ENCODE assay signal across 13 cellular contexts in the genomic region with DNA sequence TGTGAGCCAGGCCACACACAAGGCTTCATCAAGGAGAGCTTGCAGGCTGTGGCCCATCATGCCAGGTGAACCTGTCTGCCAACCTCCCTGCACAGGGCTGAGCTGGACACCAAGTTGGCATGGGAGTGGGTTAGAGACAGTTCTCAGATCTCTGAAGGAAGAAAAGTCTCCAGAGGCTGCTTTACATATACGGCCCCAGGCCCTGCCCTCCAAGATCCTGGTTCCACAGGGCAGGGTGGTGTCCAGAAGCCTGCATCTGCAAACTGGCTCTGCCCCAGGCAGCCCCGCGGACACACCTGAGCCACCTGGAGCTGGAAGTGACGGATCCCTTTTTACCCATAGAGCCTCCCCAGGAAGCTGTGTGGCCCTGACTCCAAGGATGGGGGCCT. TPM values are rescaled to one million over a fixed set of nuclear protein-coding genes. Genes with fewer than 3 reads are reported as not detected.
DNase-seq lines count a peak whose midpoint lies in the region; ATAC-seq and TF ChIP-seq lines count a peak whose summit lies in the region.
"Had no signal": no experiment of that assay in that cellular context is flagged by ENCODE, and none has a peak within 500 bp of the region (broad histone marks: within the 10 kb centered on the region; RNA-seq: fewer than 3 reads in every experiment).

No MANE protein-coding gene starts in this region.

- no peaks in the 10 kb centered on the region for H3K27me3 ChIP-seq in right lobe of liver
- no peaks in the 10 kb centered on the region for H3K27me3 ChIP-seq in stomach smooth muscle (ENCODE audit: control insufficient read depth in 1 of 2, insufficient read depth in 2 of 2, low read length in 2 of 2)
- H3K27me3 ChIP-seq in dorsolateral prefrontal cortex = no peaks in the 10 kb centered on the region
- H3K27me3 ChIP-seq: MG63, neural progenitor cell had no signal

- peaks cover 12% of the 10 kb centered on the region for H3K4me1 Mint-ChIP-seq in dendritic cell treated with granulocyte-macrophage colony-stimulating factor and Interleukin-4, amounts not matched to agents 40 ng/mL and 50 ng/mL, for 4 days (ENCODE audit: low read depth)

- ATAC-seq in right lobe of liver = peak in 2 of 4 donors; percentile 3 to 23
- ATAC-seq in GM21447 (IDR thresholded peaks at IDR 0.05; ENCODE audit: unreplicated experiment) = no peak
- ATAC-seq in activated naive CD4-positive, alpha-beta T cell treated with anti-CD3 and anti-CD28 coated beads, Interleukin-2, amount 50 U/mL, for 72 hours = no peak

- WGBS in right lobe of liver (ENCODE audit: insufficient coverage, low coverage, low lambda C conversion rate, missing lambda C conversion rate) = no CpG with 5 or more reads among the region's 4 CpGs

- peaks cover 0 to 19% (median 4%) of the 10 kb centered on the region in 4 donors for H3K4me1 ChIP-seq in right lobe of liver
- H3K4me1 ChIP-seq in stomach smooth muscle (ENCODE audit: control insufficient read depth, insufficient read depth, low read length) = peaks cover 20% of the 10 kb centered on the region
- H3K4me1 ChIP-seq: neural progenitor cell had no signal

- no peaks in the 10 kb centered on the region for H3K27me3 Mint-ChIP-seq in dendritic cell treated with granulocyte-macrophage colony-stimulating factor and Interleukin-4, amounts not matched to agents 40 ng/mL and 50 ng/mL, for 4 days
- H3K27me3 Mint-ChIP-seq: activated naive CD8-positive, alpha-beta T cell treated with anti-CD3 and anti-CD28 coated beads, Interleukin-2, amount 10 ng/mL, durations not matched to agents 7 days and 5 days; activated T-cell treated with anti-CD3 and anti-CD28 coated beads, Interleukin-2, amount 50 U/mL, for 24 hours; type B pancreatic cell had no signal

- DNase-seq in right lobe of liver = peak in 2 of 3 donors; percentile 23 to 51
- DNase-seq in dorsolateral prefrontal cortex = no peak
- no peak for DNase-seq in activated naive CD4-positive, alpha-beta T cell treated with anti-CD3 and anti-CD28 coated beads, Interleukin-2, amount 50 U/mL, for 72 hours (ENCODE audit: low spot score in 2 of 2)
- DNase-seq in 8988T = no peak

- H3K9me3 ChIP-seq in right lobe of liver (no peaks in the 10 kb centered on the region), stomach smooth muscle (ENCODE audit: control insufficient read depth in 2 of 2, low read length in 2 of 2) (no peaks in the 10 kb centered on the region)
- H3K9me3 ChIP-seq: MG63 had no signal

- H3K4me3 ChIP-seq in right lobe of liver (no peak overlapping the region), stomach smooth muscle (ENCODE audit: low read length in 2 of 2) (no peak overlapping the region), dorsolateral prefrontal cortex (no peak overlapping the region)
- H3K4me3 ChIP-seq: MG63, neural progenitor cell had no signal

- H3K36me3 Mint-ChIP-seq in dendritic cell treated with granulocyte-macrophage colony-stimulating factor and Interleukin-4, amounts not matched to agents 40 ng/mL and 50 ng/mL, for 4 days (ENCODE audit: low read depth) = peaks cover 90% of the 10 kb centered on the region
- H3K36me3 Mint-ChIP-seq in activated naive CD4-positive, alpha-beta T cell treated with anti-CD3 and anti-CD28 coated beads, Interleukin-2, amount 50 U/mL, for 72 hours = no peaks in the 10 kb centered on the region

- H3K4me3 Mint-ChIP-seq in dendritic cell treated with granulocyte-macrophage colony-stimulating factor and Interleukin-4, amounts not matched to agents 40 ng/mL and 50 ng/mL, for 4 days = no peak overlapping the region
- H3K4me3 Mint-ChIP-seq: activated naive CD8-positive, alpha-beta T cell treated with anti-CD3 and anti-CD28 coated beads, Interleukin-2, amount 10 ng/mL, durations not matched to agents 7 days and 5 days; activated T-cell treated with anti-CD3 and anti-CD28 coated beads, Interleukin-2, amount 50 U/mL, for 24 hours; neural progenitor cell had no signal

- peak overlapping the region in 1 of 2 donors; percentile 5 for H3K9ac ChIP-seq in stomach smooth muscle (ENCODE audit: low read length in 2 of 2)
- H3K9ac ChIP-seq: neural progenitor cell had no signal

- intact Hi-C loops in dendritic cell treated with granulocyte-macrophage colony-stimulating factor and Interleukin-4, amounts not matched to agents 40 ng/mL and 50 ng/mL, for 4 days (cut with micrococcal nuclease) = no loop called here
- intact Hi-C loops in right lobe of liver (cut with DNase I) (no loop called here), dorsolateral prefrontal cortex (cut with DNase I) (loop anchor here (5.0 to 10.0 kb wide), 3 partner anchors 107 to 299 kb away; a partner anchor contains a TSS)

- no peaks in the 10 kb centered on the region for H3K9me3 Mint-ChIP-seq in dendritic cell treated with granulocyte-macrophage colony-stimulating factor and Interleukin-4, amounts not matched to agents 40 ng/mL and 50 ng/mL, for 4 days
- H3K9me3 Mint-ChIP-seq in activated naive CD4-positive, alpha-beta T cell treated with anti-CD3 and anti-CD28 coated beads, Interleukin-2, amount 50 U/mL, for 72 hours = no peaks in the 10 kb centered on the region
- H3K9me3 Mint-ChIP-seq: activated naive CD8-positive, alpha-beta T cell treated with anti-CD3 and anti-CD28 coated beads, Interleukin-2, amount 10 ng/mL, durations not matched to agents 7 days and 5 days; activated T-cell treated with anti-CD3 and anti-CD28 coated beads, Interleukin-2, amount 50 U/mL, for 24 hours; neural progenitor cell; type B pancreatic cell had no signal

- H3K36me3 ChIP-seq in right lobe of liver (peaks cover 0 to 19% (median 6%) of the 10 kb centered on the region in 4 donors), stomach smooth muscle (ENCODE audit: control insufficient read depth in 2 of 2, insufficient read depth in 2 of 2, low read length in 2 of 2) (peaks cover 60 to 67% of the 10 kb centered on the region in 2 donors)
- H3K36me3 ChIP-seq: MG63, neural progenitor cell had no signal

- TF ChIP-seq POLR2A in right lobe of liver (IDR thresholded peaks at IDR 0.05) = no peak

- peak overlapping the region; percentile 46 for H3K27ac Mint-ChIP-seq in dendritic cell treated with granulocyte-macrophage colony-stimulating factor and Interleukin-4, amounts not matched to agents 40 ng/mL and 50 ng/mL, for 4 days
- H3K27ac Mint-ChIP-seq in activated naive CD4-positive, alpha-beta T cell treated with anti-CD3 and anti-CD28 coated beads, Interleukin-2, amount 50 U/mL, for 72 hours = no peak overlapping the region
- H3K27ac Mint-ChIP-seq: activated naive CD8-positive, alpha-beta T cell treated with anti-CD3 and anti-CD28 coated beads, Interleukin-2, amount 10 ng/mL, durations not matched to agents 7 days and 5 days; activated T-cell treated with anti-CD3 and anti-CD28 coated beads, Interleukin-2, amount 50 U/mL, for 24 hours; neural progenitor cell had no signal

- TF ChIP-seq CTCF in C4-2B (conservative IDR thresholded peaks at IDR 0.05) (no peak), right lobe of liver (IDR thresholded peaks at IDR 0.05) (no peak), dorsolateral prefrontal cortex (IDR thresholded peaks at IDR 0.05 in 54 of 56, conservative IDR thresholded peaks at IDR 0.05 in 2 of 56; ENCODE audit: low read depth in 1 of 56, partially characterized antibody in 56 of 56) (no peak)

- H3K27ac ChIP-seq in C4-2B = peak overlapping the region; percentile 78
- peak overlapping the region in 1 of 3 donors; percentile 16 for H3K27ac ChIP-seq in right lobe of liver
- peak overlapping the region; percentile 46 for H3K27ac ChIP-seq in stomach smooth muscle (ENCODE audit: low read length)
- peak overlapping the region in 23 of 59 donors; percentile 1 to 74 (median 53) for H3K27ac ChIP-seq in dorsolateral prefrontal cortex
- H3K27ac ChIP-seq: neural progenitor cell had no signal

RNA-seq across cellular contexts. Expression of a gene that starts 24.2 kb away (rescaled TPM):
- total RNA-seq in right lobe of liver (1 to 10 TPM; 1.7 to 8.3 (median 3.8) TPM), dorsolateral prefrontal cortex (10 to 100 TPM; 16.3 to 92.6 (median 39.4) TPM)
- 1 to 10 TPM; 4.7 to 5.1 TPM for total RNA-seq in activated naive CD4-positive, alpha-beta T cell treated with anti-CD3 and anti-CD28 coated beads, Interleukin-2, amount 50 U/mL, for 72 hours

RNA-seq across cellular contexts. Expression of a gene that starts 24.3 kb away (rescaled TPM):
- total RNA-seq in right lobe of liver = 10 to 100 TPM in 1 of 6 experiments, 1 to 10 TPM in 5; 4.5 to 12.5 (median 6.1) TPM
- 10 to 100 TPM in 119 of 120 experiments, 1 to 10 TPM in 1; 9.9 to 34.3 (median 18.4) TPM for total RNA-seq in dorsolateral prefrontal cortex
- 10 to 100 TPM; 11.5 to 15.0 TPM for total RNA-seq in activated naive CD4-positive, alpha-beta T cell treated with anti-CD3 and anti-CD28 coated beads, Interleukin-2, amount 50 U/mL, for 72 hours

RNA-seq across cellular contexts. Expression of a gene that starts 56.3 kb away (rescaled TPM):
- total RNA-seq in right lobe of liver (10 to 100 TPM in 2 of 6 experiments, 1 to 10 TPM in 4; 4.6 to 12.0 (median 8.3) TPM), dorsolateral prefrontal cortex (10 to 100 TPM; 17.6 to 47.3 (median 30.2) TPM)
- total RNA-seq in activated naive CD4-positive, alpha-beta T cell treated with anti-CD3 and anti-CD28 coated beads, Interleukin-2, amount 50 U/mL, for 72 hours = 10 to 100 TPM in 1 of 2 donors, 1 to 10 TPM in 1; 1.0 to 11.7 TPM

Comparison
In these comparisons a context has a peak if more than half of its experiments do, and no peak if none do; other contexts are left out.
1. DNase-seq: peak in right lobe of liver (2 of 3); none in dorsolateral prefrontal cortex (0 of 10), activated naive CD4-positive, alpha-beta T cell treated with anti-CD3 and anti-CD28 coated beads, Interleukin-2, amount 50 U/mL, for 72 hours (0 of 2) and 8988T (single experiment).
2. intact Hi-C loops: an anchor here in dorsolateral prefrontal cortex (5.0 to 10.0 kb wide); none called in dendritic cell treated with granulocyte-macrophage colony-stimulating factor and Interleukin-4, amounts not matched to agents 40 ng/mL and 50 ng/mL, for 4 days and right lobe of liver.